14 cellular contexts compared by ENCODE assay signal in genomic region chr20:9344080-9344920, GRCh38.
A peak's percentile ranks its signal among the peaks of the same experiment; 100 is the strongest.
DNase-seq lines count a peak whose midpoint lies in the region; ATAC-seq and TF ChIP-seq lines count a peak whose summit lies in the region.
"Had no signal": no experiment of that assay in that cellular context is flagged by ENCODE, and none has a peak within 500 bp of the region (broad histone marks: within the 10 kb centered on the region; RNA-seq: fewer than 3 reads in every experiment).

No MANE protein-coding gene starts in this region.

- peak; percentile 37 for DNase-seq in GM04503 (ENCODE audit: low read depth)
- peak; percentile 16 to 80 (median 30) for DNase-seq in adrenal gland
- DNase-seq in left ventricle myocardium superior, result no peak
- DNase-seq in gastrocnemius medialis, result peak in 1 of 2 donors; percentile 4
- no peak for DNase-seq in DMS79 treated with DMSO at 0.1 percent for 48 hours (lab: John Stamatoyannopoulos, UW)
- no peak for DNase-seq in T-helper 9 cell
- DNase-seq: activated CD4-positive, CD25-positive, alpha-beta regulatory T cell; activated naive CD4-positive, alpha-beta T cell treated with anti-CD3 and anti-CD28 coated beads, Interleukin-2, amount 50 U/mL, for 16 hours; DMS53; NCI-H146; stimulated activated naive CD8-positive, alpha-beta T cell treated with anti-CD3 and anti-CD28 coated beads, Interleukin-15, Interleukin-2, amounts not matched to agents 100 U/mL and 50 U/mL, for 24 hours had no signal

- peak; percentile 78 for ATAC-seq in left ventricle myocardium superior
- peak; percentile 27 to 54 for ATAC-seq in gastrocnemius medialis
- ATAC-seq in GM18517 (IDR thresholded peaks at IDR 0.05; ENCODE audit: unreplicated experiment), result no peak
- no peak for ATAC-seq in GM18519 (IDR thresholded peaks at IDR 0.05; ENCODE audit: low FRiP score, unreplicated experiment)
- ATAC-seq: HCT116; stimulated activated naive CD8-positive, alpha-beta T cell treated with anti-CD3 and anti-CD28 coated beads, Interleukin-15, Interleukin-2, amounts not matched to agents 100 U/mL and 50 U/mL, for 24 hours had no signal

- TF ChIP-seq POLR2A in adrenal gland (IDR thresholded peaks at IDR 0.05), result no peak
- no peak for TF ChIP-seq POLR2A in gastrocnemius medialis (IDR thresholded peaks at IDR 0.05)

- H3K36me3 ChIP-seq in adrenal gland (replicated peaks in 1 of 2), result no peaks in the 10 kb centered on the region
- no peaks in the 10 kb centered on the region for H3K36me3 ChIP-seq in gastrocnemius medialis

- intact Hi-C loops in adrenal gland (cut with DNase I), result no loop called here
- intact Hi-C loops in left ventricle myocardium superior (cut with micrococcal nuclease), result loop anchor here (10.0 kb wide), 1 partner anchor 119 kb away; no protein-coding TSS in a partner anchor
- intact Hi-C loops in gastrocnemius medialis (cut with DNase I; ENCODE audit: low total_unique reads), result loop anchor here (10.0 kb wide), 1 partner anchor 119 kb away; no protein-coding TSS in a partner anchor

- H3K27ac ChIP-seq in adrenal gland, result peak overlapping the region in 2 of 5 donors; percentile 2 to 62
- peak overlapping the region in 3 of 4 donors; percentile 5 to 31 (median 29) for H3K27ac ChIP-seq in gastrocnemius medialis

- in situ Hi-C loops in gastrocnemius medialis (cut with MboI; ENCODE audit: low sequenced_read_pairs in 4 of 4), result no loop called here

- TF ChIP-seq CTCF in adrenal gland (IDR thresholded peaks at IDR 0.05), result no peak
- TF ChIP-seq CTCF in gastrocnemius medialis (IDR thresholded peaks at IDR 0.05 in 4 of 5, conservative IDR thresholded peaks at IDR 0.05 in 1 of 5), result no peak

- H3K27me3 ChIP-seq in adrenal gland (no peaks in the 10 kb centered on the region), gastrocnemius medialis (no peaks in the 10 kb centered on the region)

- H3K4me1 ChIP-seq in adrenal gland (replicated peaks in 1 of 2) (peaks cover 0 to 6% of the 10 kb centered on the region in 2 donors), gastrocnemius medialis (peaks cover 11 to 16% of the 10 kb centered on the region in 2 donors)

- 46 to 55% (median 46%) methylated on average over 11 of the region's 11 CpGs for WGBS in adrenal gland, 4 donors

- H3K4me3 ChIP-seq in adrenal gland (no peak overlapping the region), gastrocnemius medialis (no peak overlapping the region)

- H3K9me3 ChIP-seq in adrenal gland (replicated peaks in 1 of 3) (no peaks in the 10 kb centered on the region), gastrocnemius medialis (no peaks in the 10 kb centered on the region)

Comparison
In these comparisons a context has a peak if more than half of its experiments do, and no peak if none do; other contexts are left out.
1. DNase-seq: peak in GM04503 (single experiment) and adrenal gland (7 of 7); none in left ventricle myocardium superior (single experiment), DMS79 treated with DMSO at 0.1 percent for 48 hours (single experiment) and T-helper 9 cell (single experiment).
2. ATAC-seq: peak in left ventricle myocardium superior (single experiment) and gastrocnemius medialis (2 of 2); none in GM18517 (single experiment) and GM18519 (single experiment).
3. intact Hi-C loops: an anchor here in left ventricle myocardium superior (10.0 kb wide) and gastrocnemius medialis (10.0 kb wide); none called in adrenal gland.